ENCODE assay signal across 17 cellular contexts in genomic region chr1:247966520-247967204, GRCh38. TPM values are rescaled to one million over a fixed set of nuclear protein-coding genes. Genes with fewer than 3 reads are reported as not detected.
DNase-seq lines count a peak whose midpoint lies in the region; ATAC-seq, FAIRE-seq and TF ChIP-seq lines count a peak whose summit lies in the region.
"Had no signal": no experiment of that assay in that cellular context is flagged by ENCODE, and none has a peak within 500 bp of the region (broad histone marks: within the 10 kb centered on the region; RNA-seq: fewer than 3 reads in every experiment).

No MANE protein-coding gene starts in this region.

- ATAC-seq in GM21423 (IDR thresholded peaks at IDR 0.05; ENCODE audit: unreplicated experiment) (peak; percentile 80), HG03045 (IDR thresholded peaks at IDR 0.05; ENCODE audit: unreplicated experiment) (peak; percentile 66), Right ventricle myocardium inferior (no peak), lower lobe of right lung (no peak)
- ATAC-seq in stimulated activated effector memory CD8-positive, alpha-beta T cell treated with anti-CD3 and anti-CD28 coated beads, Interleukin-12 subunit alpha, Interleukin-12 subunit beta, amount 100 ng/mL, for 72 hours: no peak
- ATAC-seq: activated naive CD4-positive, alpha-beta T cell treated with anti-CD3 and anti-CD28 coated beads, Interleukin-2, amount 50 U/mL, for 72 hours; left cardiac atrium; stimulated activated naive CD8-positive, alpha-beta T cell treated with anti-CD3 and anti-CD28 coated beads, Interleukin-15, Interleukin-2, amounts not matched to agents 100 U/mL and 50 U/mL, for 24 hours had no signal

- no peak overlapping the region for H3K27ac ChIP-seq in lower lobe of right lung
- H3K27ac ChIP-seq: coronary artery had no signal

- no peak overlapping the region for H3K4me3 Mint-ChIP-seq in stimulated activated effector memory CD8-positive, alpha-beta T cell treated with anti-CD3 and anti-CD28 coated beads, Interleukin-12 subunit alpha, Interleukin-12 subunit beta, amount 100 ng/mL, for 72 hours
- H3K4me3 Mint-ChIP-seq: CD4-positive, alpha-beta memory T cell had no signal

- H3K9me3 Mint-ChIP-seq in stimulated activated effector memory CD8-positive, alpha-beta T cell treated with anti-CD3 and anti-CD28 coated beads, Interleukin-12 subunit alpha, Interleukin-12 subunit beta, amount 100 ng/mL, for 72 hours: peaks cover 13% of the 10 kb centered on the region

- no peak for TF ChIP-seq CTCF in lower lobe of right lung (IDR thresholded peaks at IDR 0.05)

- H3K27me3 ChIP-seq in lower lobe of right lung (ENCODE audit: low read depth): no peaks in the 10 kb centered on the region

- no peak overlapping the region for H3K27ac Mint-ChIP-seq in stimulated activated effector memory CD8-positive, alpha-beta T cell treated with anti-CD3 and anti-CD28 coated beads, Interleukin-12 subunit alpha, Interleukin-12 subunit beta, amount 100 ng/mL, for 72 hours
- H3K27ac Mint-ChIP-seq: activated naive CD4-positive, alpha-beta T cell treated with anti-CD3 and anti-CD28 coated beads, Interleukin-2, amount 50 U/mL, for 72 hours; CD4-positive, alpha-beta memory T cell had no signal

- no peaks in the 10 kb centered on the region for H3K9me3 ChIP-seq in lower lobe of right lung

- intact Hi-C loops in Right ventricle myocardium inferior (cut with DNase I): no loop called here
- intact Hi-C loops in lower lobe of right lung (cut with DNase I): no loop called here

- H3K4me3 ChIP-seq in lower lobe of right lung: no peak overlapping the region
- H3K4me3 ChIP-seq: coronary artery had no signal

- FAIRE-seq in GM18507 (lab: Jason Lieb, UNC): peak; percentile 70

- no peaks in the 10 kb centered on the region for H3K36me3 Mint-ChIP-seq in stimulated activated effector memory CD8-positive, alpha-beta T cell treated with anti-CD3 and anti-CD28 coated beads, Interleukin-12 subunit alpha, Interleukin-12 subunit beta, amount 100 ng/mL, for 72 hours

- no peaks in the 10 kb centered on the region for H3K36me3 ChIP-seq in lower lobe of right lung

- no peaks in the 10 kb centered on the region for H3K4me1 Mint-ChIP-seq in stimulated activated effector memory CD8-positive, alpha-beta T cell treated with anti-CD3 and anti-CD28 coated beads, Interleukin-12 subunit alpha, Interleukin-12 subunit beta, amount 100 ng/mL, for 72 hours

- H3K4me1 ChIP-seq in lower lobe of right lung: no peaks in the 10 kb centered on the region

- peak; percentile 8 for DNase-seq in GM18507 (ENCODE audit: extremely low spot score, insufficient read length, low read depth)
- peak; percentile 5 for DNase-seq in NCI-H748 treated with DMSO at 0.1 percent for 48 hours (lab: John Stamatoyannopoulos, UW)
- DNase-seq in activated CD4-positive, CD25-positive, alpha-beta regulatory T cell (lab: John Stamatoyannopoulos, UW): no peak
- no peak for DNase-seq in stimulated activated effector memory CD8-positive, alpha-beta T cell treated with anti-CD3 and anti-CD28 coated beads, Interleukin-12 subunit alpha, Interleukin-12 subunit beta, amount 100 ng/mL, for 72 hours (ENCODE audit: low spot score in 2 of 2)
- no peak for DNase-seq in Right ventricle myocardium inferior (ENCODE audit: missing footprints)
- DNase-seq in lower lobe of right lung: no peak
- DNase-seq: CD4-positive, alpha-beta memory T cell; left cardiac atrium; NCI-H774; stimulated activated naive CD8-positive, alpha-beta T cell treated with anti-CD3 and anti-CD28 coated beads, Interleukin-15, Interleukin-2, amounts not matched to agents 100 U/mL and 50 U/mL, for 24 hours had no signal

RNA-seq across cellular contexts. Expression of gene OR2AK2, which starts 1.6 kb away (rescaled TPM):
- total RNA-seq in Right ventricle myocardium inferior (not detected), lower lobe of right lung (not detected)
- total RNA-seq: left cardiac atrium, M059J, SK-MEL-5 had no signal

RNA-seq across cellular contexts. Expression of gene OR2L8, which starts 18.0 kb away (rescaled TPM):
- total RNA-seq in Right ventricle myocardium inferior: not detected
- total RNA-seq in lower lobe of right lung: not detected
- total RNA-seq: fibroblast of villous mesenchyme, left cardiac atrium, M059J, SK-MEL-5 had no signal

RNA-seq across cellular contexts. Expression of gene OR2AJ1, which starts 42.0 kb away (rescaled TPM):
- not detected for total RNA-seq in Right ventricle myocardium inferior
- total RNA-seq in lower lobe of right lung: not detected
- total RNA-seq: activated naive CD4-positive, alpha-beta T cell treated with anti-CD3 and anti-CD28 coated beads, Interleukin-2, amount 50 U/mL, for 72 hours; CD4-positive, alpha-beta memory T cell; fibroblast of villous mesenchyme; left cardiac atrium; M059J; SK-MEL-5 had no signal

RNA-seq across cellular contexts. Expression of gene OR2T8, which starts 46.6 kb away (rescaled TPM):
- not detected for total RNA-seq in Right ventricle myocardium inferior
- not detected for total RNA-seq in lower lobe of right lung
- total RNA-seq: activated naive CD4-positive, alpha-beta T cell treated with anti-CD3 and anti-CD28 coated beads, Interleukin-2, amount 50 U/mL, for 72 hours; CD4-positive, alpha-beta memory T cell; fibroblast of villous mesenchyme; left cardiac atrium; M059J; SK-MEL-5 had no signal

RNA-seq across cellular contexts. Expression of gene OR2L5, which starts 46.8 kb away (rescaled TPM):
- total RNA-seq in Right ventricle myocardium inferior (not detected), lower lobe of right lung (not detected)
- total RNA-seq: fibroblast of villous mesenchyme, left cardiac atrium, M059J, SK-MEL-5 had no signal

Comparison
In these comparisons a context has a peak if more than half of its experiments do, and no peak if none do; other contexts are left out.
1. DNase-seq: peak in GM18507 (single experiment) and NCI-H748 treated with DMSO at 0.1 percent for 48 hours (single experiment); none in activated CD4-positive, CD25-positive, alpha-beta regulatory T cell (0 of 4), stimulated activated effector memory CD8-positive, alpha-beta T cell treated with anti-CD3 and anti-CD28 coated beads, Interleukin-12 subunit alpha, Interleukin-12 subunit beta, amount 100 ng/mL, for 72 hours (0 of 2), Right ventricle myocardium inferior (single experiment) and lower lobe of right lung (single experiment).
2. ATAC-seq: peak in GM21423 (single experiment) and HG03045 (single experiment); none in stimulated activated effector memory CD8-positive, alpha-beta T cell treated with anti-CD3 and anti-CD28 coated beads, Interleukin-12 subunit alpha, Interleukin-12 subunit beta, amount 100 ng/mL, for 72 hours (single experiment), Right ventricle myocardium inferior (single experiment) and lower lobe of right lung (0 of 2).